ENCODE assay signal across 7 cellular contexts in genomic region chr22:41440511-41440910, GRCh38. TPM values are rescaled to one million over a fixed set of nuclear protein-coding genes. Genes with fewer than 3 reads are reported as not detected.
DNase-seq lines count a peak whose midpoint lies in the region; ATAC-seq and TF ChIP-seq lines count a peak whose summit lies in the region.
"Not testable (repeated sequence)": the region's sequence is repeated elsewhere in the genome, so short reads cannot be mapped to it uniquely, and the experiment has no call there.

No MANE protein-coding gene starts in this region.

- not testable (repeated sequence) for H3K9me3 ChIP-seq in BLaER1; WERI-Rb-1 (ENCODE audit: severe bottlenecking); right atrium auricular region; parathyroid adenoma (ENCODE audit: control insufficient read depth, low read length); skeletal muscle tissue (ENCODE audit: control insufficient read depth in 3 of 3, low read length in 3 of 3)

- H3K27ac Mint-ChIP-seq in activated naive CD4-positive, alpha-beta T cell treated with anti-CD3 and anti-CD28 coated beads, Interleukin-2, amount 50 U/mL, for 72 hours: peak overlapping the region; percentile 25 to 60

- peaks cover 95% of the 10 kb centered on the region for H4K20me1 ChIP-seq in BLaER1

- peaks cover 25% of the 10 kb centered on the region for H3K79me2 ChIP-seq in parathyroid adenoma

- not testable (repeated sequence) for H3K27ac ChIP-seq in BLaER1
- H3K27ac ChIP-seq in WERI-Rb-1 (peak overlapping the region; percentile 66), dorsolateral prefrontal cortex (peak overlapping the region in 51 of 59 donors; percentile 11 to 100 (median 99)), right atrium auricular region (peak overlapping the region; percentile 69 to 73), parathyroid adenoma (peak overlapping the region; percentile 32), skeletal muscle tissue (ENCODE audit: low read depth, low read length) (peak overlapping the region; percentile 77)

- peaks cover 16 to 22% of the 10 kb centered on the region in 2 donors for H3K36me3 Mint-ChIP-seq in activated naive CD4-positive, alpha-beta T cell treated with anti-CD3 and anti-CD28 coated beads, Interleukin-2, amount 50 U/mL, for 72 hours

- H3K4me1 ChIP-seq in BLaER1 (peaks cover 60% of the 10 kb centered on the region), right atrium auricular region (peaks cover 0 to 67% of the 10 kb centered on the region in 2 donors), parathyroid adenoma (peaks cover 11% of the 10 kb centered on the region), skeletal muscle tissue (ENCODE audit: control insufficient read depth in 3 of 3, insufficient read depth in 3 of 3, low read length in 3 of 3) (peaks cover 76 to 89% (median 78%) of the 10 kb centered on the region in 3 donors)

- not testable (repeated sequence) for DNase-seq in WERI-Rb-1; activated naive CD4-positive, alpha-beta T cell treated with anti-CD3 and anti-CD28 coated beads, Interleukin-2, amount 50 U/mL, for 72 hours (ENCODE audit: low spot score in 2 of 2); dorsolateral prefrontal cortex; right atrium auricular region (ENCODE audit: low spot score)

- H3K27me3 ChIP-seq in BLaER1; WERI-Rb-1 (ENCODE audit: insufficient read depth, low read depth, severe bottlenecking); dorsolateral prefrontal cortex; right atrium auricular region; parathyroid adenoma (ENCODE audit: control insufficient read depth, insufficient read depth, low read length); skeletal muscle tissue (ENCODE audit: control insufficient read depth in 3 of 3, insufficient read depth in 3 of 3, low read length in 3 of 3): not testable (repeated sequence)

- peak overlapping the region; percentile 58 for H3K4me2 ChIP-seq in BLaER1
- H3K4me2 ChIP-seq in parathyroid adenoma (ENCODE audit: low read length): not testable (repeated sequence)

- H3K9me3 Mint-ChIP-seq in activated naive CD4-positive, alpha-beta T cell treated with anti-CD3 and anti-CD28 coated beads, Interleukin-2, amount 50 U/mL, for 72 hours: not testable (repeated sequence)

- not testable (repeated sequence) for H3K4me3 ChIP-seq in BLaER1; WERI-Rb-1 (ENCODE audit: low read depth, low read length); right atrium auricular region; parathyroid adenoma (ENCODE audit: low read depth, low read length); skeletal muscle tissue (ENCODE audit: low read length in 3 of 3)
- H3K4me3 ChIP-seq in dorsolateral prefrontal cortex: peak overlapping the region in 1 of 59 donors; percentile 3

- not testable (repeated sequence) for ATAC-seq in activated naive CD4-positive, alpha-beta T cell treated with anti-CD3 and anti-CD28 coated beads, Interleukin-2, amount 50 U/mL, for 72 hours

- not testable (repeated sequence) for H2AFZ ChIP-seq in parathyroid adenoma

- intact Hi-C loops in dorsolateral prefrontal cortex (cut with DNase I): not testable (repeated sequence)

- H3K9ac ChIP-seq in BLaER1 (0 out of 2 replicates have a peak overlapping the region, but pooled peaks have one; percentile 15), skeletal muscle tissue (ENCODE audit: low read depth in 1 of 3, low read length in 3 of 3) (peak overlapping the region in 2 of 3 donors; percentile 21 to 60)
- H3K9ac ChIP-seq in parathyroid adenoma: not testable (repeated sequence)

- H3K36me3 ChIP-seq in BLaER1 (peaks cover 81% of the 10 kb centered on the region), WERI-Rb-1 (peaks cover 66% of the 10 kb centered on the region), right atrium auricular region (peaks cover 50% of the 10 kb centered on the region), skeletal muscle tissue (ENCODE audit: control insufficient read depth in 3 of 3, insufficient read depth in 3 of 3, low read length in 3 of 3) (peaks cover 29 to 32% (median 31%) of the 10 kb centered on the region in 3 donors)
- not testable (repeated sequence) for H3K36me3 ChIP-seq in parathyroid adenoma (ENCODE audit: control insufficient read depth, insufficient read depth, low read length)

- TF ChIP-seq CTCF in WERI-Rb-1 (IDR thresholded peaks at IDR 0.05; ENCODE audit: low read depth, low read length); dorsolateral prefrontal cortex (IDR thresholded peaks at IDR 0.05 in 54 of 56, conservative IDR thresholded peaks at IDR 0.05 in 2 of 56; ENCODE audit: low read depth in 1 of 56, partially characterized antibody in 56 of 56); right atrium auricular region (IDR thresholded peaks at IDR 0.05); parathyroid adenoma (IDR thresholded peaks at IDR 0.05): not testable (repeated sequence)

RNA-seq across cellular contexts. Expression of gene TOB2, which starts 6.1 kb away (rescaled TPM):
- total RNA-seq in activated naive CD4-positive, alpha-beta T cell treated with anti-CD3 and anti-CD28 coated beads, Interleukin-2, amount 50 U/mL, for 72 hours: 10 to 100 TPM; 28.1 to 29.9 TPM
- total RNA-seq in dorsolateral prefrontal cortex: 100 to 1,000 TPM in 4 of 120 experiments, 10 to 100 TPM in 116; 33.6 to 113 (median 52.3) TPM
- 10 to 100 TPM; 49.1 to 55.3 TPM for total RNA-seq in right atrium auricular region
- 15.1 TPM for total RNA-seq in skeletal muscle tissue

RNA-seq across cellular contexts. Expression of gene PHF5A, which starts 28.0 kb away (rescaled TPM):
- 10 to 100 TPM; 61.3 to 76.5 TPM for total RNA-seq in activated naive CD4-positive, alpha-beta T cell treated with anti-CD3 and anti-CD28 coated beads, Interleukin-2, amount 50 U/mL, for 72 hours
- total RNA-seq in dorsolateral prefrontal cortex (10 to 100 TPM; 10.3 to 36.8 (median 22.3) TPM), right atrium auricular region (10 to 100 TPM; 19.3 to 23.5 TPM), skeletal muscle tissue (43.8 TPM)

RNA-seq across cellular contexts. Expression of gene ACO2, which starts 28.4 kb away (rescaled TPM):
- 100 to 1,000 TPM in 1 of 2 donors, 10 to 100 TPM in 1; 100.0 to 112 TPM for total RNA-seq in activated naive CD4-positive, alpha-beta T cell treated with anti-CD3 and anti-CD28 coated beads, Interleukin-2, amount 50 U/mL, for 72 hours
- total RNA-seq in dorsolateral prefrontal cortex: 100 to 1,000 TPM; 173 to 339 (median 261) TPM
- total RNA-seq in right atrium auricular region: 100 to 1,000 TPM; 447 to 604 TPM
- 110 TPM for total RNA-seq in skeletal muscle tissue

RNA-seq across cellular contexts. Expression of gene TEF, which starts 58.8 kb away (rescaled TPM):
- 10 to 100 TPM in 1 of 2 donors, 1 to 10 TPM in 1; 1.9 to 15.8 TPM for total RNA-seq in activated naive CD4-positive, alpha-beta T cell treated with anti-CD3 and anti-CD28 coated beads, Interleukin-2, amount 50 U/mL, for 72 hours
- 100 to 1,000 TPM in 77 of 120 experiments, 10 to 100 TPM in 43; 47.8 to 173 (median 111) TPM for total RNA-seq in dorsolateral prefrontal cortex
- total RNA-seq in right atrium auricular region: 10 to 100 TPM; 12.7 to 14.2 TPM
- 12.5 TPM for total RNA-seq in skeletal muscle tissue
